2 cellular contexts compared by ENCODE assay signal in genomic region chr12:108131035-108131434, GRCh38.
TF ChIP-seq lines count a peak whose summit lies in the region.

No MANE protein-coding gene starts in this region.

TF ChIP-seq in HEK293, 187 proteins besides CTCF, POLR2A, EP300 and RAD21:
- TF ChIP-seq ELK4 (IDR thresholded peaks at IDR 0.05; ENCODE audit: borderline replicate concordance, low read depth, low read length) (no peak), ZNF768 (tag by site-specific recombination; IDR thresholded peaks at IDR 0.05) (peak; percentile 65), ZFP69B (tag by site-specific recombination; IDR thresholded peaks at IDR 0.05) (no peak)

TF ChIP-seq in H1, 55 proteins besides CTCF, POLR2A, EP300 and RAD21:
- peak; percentile 90 for TF ChIP-seq KDM1A (IDR thresholded peaks at IDR 0.05; ENCODE audit: borderline replicate concordance, low read length)
- TF ChIP-seq TEAD4 (IDR thresholded peaks at IDR 0.05; ENCODE audit: low read depth, low read length): no peak
- no peak for TF ChIP-seq ATF3 (IDR thresholded peaks at IDR 0.05; ENCODE audit: insufficient read depth, low read depth, low read length)
- TF ChIP-seq, protein P1, sequence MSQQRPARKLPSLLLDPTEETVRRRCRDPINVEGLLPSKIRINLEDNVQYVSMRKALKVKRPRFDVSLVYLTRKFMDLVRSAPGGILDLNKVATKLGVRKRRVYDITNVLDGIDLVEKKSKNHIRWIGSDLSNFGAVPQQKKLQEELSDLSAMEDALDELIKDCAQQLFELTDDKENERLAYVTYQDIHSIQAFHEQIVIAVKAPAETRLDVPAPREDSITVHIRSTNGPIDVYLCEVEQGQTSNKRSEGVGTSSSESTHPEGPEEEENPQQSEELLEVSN (IDR thresholded peaks at IDR 0.05): no peak
